ENCODE assay signal across 24 cellular contexts in genomic region chr13:95713651-95714050, GRCh38. TPM values are rescaled to one million over a fixed set of nuclear protein-coding genes. Genes with fewer than 3 reads are reported as not detected.
A peak's percentile ranks its signal among the peaks of the same experiment; 100 is the strongest.
DNase-seq lines count a peak whose midpoint lies in the region; ATAC-seq and TF ChIP-seq lines count a peak whose summit lies in the region.
"Had no signal": no experiment of that assay in that cellular context is flagged by ENCODE, and none has a peak within 500 bp of the region (broad histone marks: within the 10 kb centered on the region; RNA-seq: fewer than 3 reads in every experiment).

No MANE protein-coding gene starts in this region.

- in situ Hi-C loops in GM23248 (cut with MboI), result no loop called here

- no peak overlapping the region for H3K4me3 ChIP-seq in GM23248
- H3K4me3 ChIP-seq in PC-9, result no peak overlapping the region
- H3K4me3 ChIP-seq in fibroblast of lung (replicated peaks in 1 of 4; ENCODE audit: control extremely low read depth in 1 of 4, insufficient read depth in 1 of 4, low read depth in 3 of 4, low read length in 4 of 4), result no peak overlapping the region
- H3K4me3 ChIP-seq in skeletal muscle satellite cell (ENCODE audit: low read length), result no peak overlapping the region
- H3K4me3 ChIP-seq: BLaER1, neural progenitor cell, skin epidermis had no signal

- peaks cover 2 to 7% (median 4%) of the 10 kb centered on the region in 4 donors for H3K4me1 Mint-ChIP-seq in naive thymus-derived CD8-positive, alpha-beta T cell
- H3K4me1 Mint-ChIP-seq: neural progenitor cell had no signal

- H3K9me2 ChIP-seq in GM23248 (ENCODE audit: insufficient read depth) (no peaks in the 10 kb centered on the region), PC-9 (ENCODE audit: insufficient read depth) (no peaks in the 10 kb centered on the region)
- H3K9me2 ChIP-seq: SK-N-SH had no signal

- CTCF ChIA-PET in PC-9 (lab: Charles Lee), result no interaction called here

- peak overlapping the region; percentile 41 for H3K4me2 ChIP-seq in GM23248 (ENCODE audit: unreplicated experiment)
- H3K4me2 ChIP-seq in PC-9, result peak overlapping the region; percentile 47
- H3K4me2 ChIP-seq in fibroblast of lung (ENCODE audit: extremely low read depth, insufficient read depth, low read length), result no peak overlapping the region
- peak overlapping the region; percentile 19 for H3K4me2 ChIP-seq in skeletal muscle satellite cell (ENCODE audit: low read length)
- H3K4me2 ChIP-seq: BLaER1, neural progenitor cell, SK-N-SH had no signal

- no peaks in the 10 kb centered on the region for H3K27me3 Mint-ChIP-seq in naive thymus-derived CD8-positive, alpha-beta T cell

- peaks cover 0 to 8% (median 4%) of the 10 kb centered on the region in 9 donors for H3K9me3 Mint-ChIP-seq in naive thymus-derived CD8-positive, alpha-beta T cell

- H3K27ac Mint-ChIP-seq in naive thymus-derived CD8-positive, alpha-beta T cell, result no peak overlapping the region
- H3K27ac Mint-ChIP-seq: neural progenitor cell had no signal

- intact Hi-C loops in PC-9 (cut with micrococcal nuclease; ENCODE audit: unreplicated experiment), result loop anchor here (5.0 kb wide), 1 partner anchor 34 kb away; no protein-coding TSS in a partner anchor

- DNase-seq in GM23248, result peak; percentile 53
- peak in 1 of 2 experiments; percentile 53 for DNase-seq in PC-9
- DNase-seq in fibroblast of lung (ENCODE audit: low read depth in 2 of 2), result peak; percentile 13 to 18
- no peak for DNase-seq in naive thymus-derived CD8-positive, alpha-beta T cell
- DNase-seq: activated CD4-positive, alpha-beta T cell treated with anti-CD3 and anti-CD28 coated beads for 4 hours; activated naive CD4-positive, alpha-beta T cell treated with Interleukin-2 at 50 U/mL for 16 hours; activated T-cell treated with anti-CD3 and anti-CD28 coated beads, Interleukin-2, amount 50 U/mL, for 48 hours; amniotic stem cell; effector memory CD4-positive, alpha-beta T cell; kidney; NCI-H1092; NCI-H2029; NCI-H2227 treated with DMSO at 0.1 percent for 48 hours; NCI-H69; SK-N-SH; stimulated activated CD4-positive, alpha-beta T cell treated with anti-CD3 and anti-CD28 coated beads, Interleukin-2, amount 100 ng/mL, for 24 hours; T-helper 2 cell had no signal

- H3K79me2 ChIP-seq in GM23248 (ENCODE audit: insufficient read depth), result peaks cover 61% of the 10 kb centered on the region
- H3K79me2 ChIP-seq in PC-9 (ENCODE audit: low read depth), result 0 out of 2 replicates have a peak, but pooled peaks cover 11% of the 10 kb centered on the region
- peaks cover 3% of the 10 kb centered on the region for H3K79me2 ChIP-seq in fibroblast of lung (ENCODE audit: control insufficient read depth, insufficient read depth, low read length)

- H3K9me3 ChIP-seq in GM23248 (ENCODE audit: low read depth) (no peaks in the 10 kb centered on the region), PC-9 (ENCODE audit: insufficient read depth, low read depth) (peaks cover 13% of the 10 kb centered on the region), fibroblast of lung (ENCODE audit: control insufficient read depth, insufficient read depth, low read depth, low read length) (no peaks in the 10 kb centered on the region), skeletal muscle satellite cell (replicated peaks; ENCODE audit: low read length) (no peaks in the 10 kb centered on the region)
- H3K9me3 ChIP-seq: SK-N-SH had no signal

- H3K9ac ChIP-seq in GM23248 (no peak overlapping the region), fibroblast of lung (ENCODE audit: insufficient read depth, low read length) (no peak overlapping the region), skeletal muscle satellite cell (ENCODE audit: low read depth, low read length) (no peak overlapping the region)
- H3K9ac ChIP-seq: BLaER1, neural progenitor cell, SK-N-SH had no signal

- no TSS peak for BruUV-seq in PC-9 (replicated peaks; lab: Mats Ljungman, UMichigan)

- H2AFZ ChIP-seq in GM23248 (no peak overlapping the region), PC-9 (no peak overlapping the region), fibroblast of lung (ENCODE audit: low read length) (no peak overlapping the region)
- H2AFZ ChIP-seq: neural progenitor cell had no signal

- H3F3A ChIP-seq in GM23248 (ENCODE audit: insufficient read depth) (peaks cover 36% of the 10 kb centered on the region), PC-9 (ENCODE audit: insufficient read depth, low read depth) (peaks cover 40% of the 10 kb centered on the region)

- H3K36me3 Mint-ChIP-seq in naive thymus-derived CD8-positive, alpha-beta T cell, result peaks cover 30 to 74% (median 68%) of the 10 kb centered on the region in 3 donors

- WGBS in GM23248 (ENCODE audit: low coverage in 1 of 2, low lambda C conversion rate in 2 of 2, missing lambda C conversion rate in 2 of 2), 2 experiments, result 94% methylated on average over 3 of the region's 3 CpGs

- H3K36me3 ChIP-seq in GM23248 (ENCODE audit: low read depth) (peaks cover 19% of the 10 kb centered on the region), PC-9 (ENCODE audit: low read depth) (peaks cover 42% of the 10 kb centered on the region), fibroblast of lung (ENCODE audit: control insufficient read depth, insufficient read depth, low read length) (peaks cover 2% of the 10 kb centered on the region), skeletal muscle satellite cell (ENCODE audit: insufficient read depth, low read length) (peaks cover 15% of the 10 kb centered on the region)
- H3K36me3 ChIP-seq: neural progenitor cell had no signal

- peak overlapping the region; percentile 69 for H3K27ac ChIP-seq in GM23248
- peak overlapping the region; percentile 72 for H3K27ac ChIP-seq in PC-9
- H3K27ac ChIP-seq in fibroblast of lung (ENCODE audit: insufficient read depth, low read length), result no peak overlapping the region
- H3K27ac ChIP-seq: BLaER1, neural progenitor cell, RWPE1 had no signal

- no peaks in the 10 kb centered on the region for H4K20me1 ChIP-seq in GM23248 (ENCODE audit: insufficient read depth)
- no peaks in the 10 kb centered on the region for H4K20me1 ChIP-seq in PC-9 (ENCODE audit: insufficient read depth)
- H4K20me1 ChIP-seq in fibroblast of lung (ENCODE audit: control insufficient read depth, extremely low read depth, insufficient read depth, low read length), result no peaks in the 10 kb centered on the region

- POLR2A ChIA-PET in PC-9 (lab: Charles Lee; ENCODE audit: unreplicated experiment), result interaction anchor here (0.9 kb wide), 1 partner anchor 37 kb away, joined by 7 read pairs; no protein-coding TSS in a partner anchor
- POLR2A ChIA-PET in naive thymus-derived CD8-positive, alpha-beta T cell (lab: Charles Lee), result no interaction called here

- H3K27me3 ChIP-seq in GM23248 (replicated peaks; ENCODE audit: insufficient read depth) (no peaks in the 10 kb centered on the region), PC-9 (ENCODE audit: insufficient read depth, low read depth) (no peaks in the 10 kb centered on the region), fibroblast of lung (ENCODE audit: control insufficient read depth, insufficient read depth, low read length) (no peaks in the 10 kb centered on the region), skeletal muscle satellite cell (ENCODE audit: control insufficient read depth, insufficient read depth, low read length) (no peaks in the 10 kb centered on the region)
- H3K27me3 ChIP-seq: BLaER1, neural progenitor cell had no signal

- H3K4me3 Mint-ChIP-seq in naive thymus-derived CD8-positive, alpha-beta T cell, result no peak overlapping the region
- H3K4me3 Mint-ChIP-seq: neural progenitor cell had no signal

- H3K4me1 ChIP-seq in GM23248 (ENCODE audit: insufficient read depth) (peaks cover 32% of the 10 kb centered on the region), PC-9 (replicated peaks; ENCODE audit: insufficient read depth) (peaks cover 36% of the 10 kb centered on the region), fibroblast of lung (ENCODE audit: control insufficient read depth, extremely low read depth, insufficient read depth, low read length) (peaks cover 13% of the 10 kb centered on the region), skeletal muscle satellite cell (ENCODE audit: control insufficient read depth, insufficient read depth, low read length) (peaks cover 28% of the 10 kb centered on the region)
- H3K4me1 ChIP-seq: BLaER1, neural progenitor cell had no signal

- no peak for TF ChIP-seq CTCF in PC-9 (conservative IDR thresholded peaks at IDR 0.05)
- no peak for TF ChIP-seq CTCF in fibroblast of lung (conservative IDR thresholded peaks at IDR 0.05 in 1 of 2, IDR thresholded peaks at IDR 0.05 in 1 of 2; ENCODE audit: low read depth in 1 of 2, low read length in 2 of 2)

- ATAC-seq in GM19463 (IDR thresholded peaks at IDR 0.05; ENCODE audit: unreplicated experiment) (no peak), GM21619 (IDR thresholded peaks at IDR 0.05; ENCODE audit: unreplicated experiment) (no peak)
- no peak for ATAC-seq in naive thymus-derived CD8-positive, alpha-beta T cell

RNA-seq across cellular contexts. Expression of gene DNAJC3, which starts 36.7 kb away (rescaled TPM):
- total RNA-seq in GM23248 (2014; rRNA removed; shearing (Covaris generic)), result 42.1 and 42.4 TPM in 2 replicates
- polyA plus RNA-seq in GM23248 (2016; fragmentation: Nextera tagmentation; extraction: Ambion mirVana), result 39.1 and 39.5 TPM in 2 replicates
- total RNA-seq in PC-9 (2021), result 8.1 and 10.5 TPM in 2 replicates
- total RNA-seq in fibroblast of lung, result 55.5 and 56.2 TPM in 2 replicates
- 29.5 and 37.6 TPM in 2 replicates for polyA plus RNA-seq in fibroblast of lung
- 23.8 and 29.1 TPM in 2 replicates for polyA plus RNA-seq in fibroblast of lung (2012)
- 11.7 and 11.9 TPM in 2 replicates for polyA minus RNA-seq in fibroblast of lung (ENCODE audit: low replicate concordance)
- 50.5 and 51.0 TPM in 2 replicates for total RNA-seq in skeletal muscle satellite cell (2012; rRNA removed)
- 10 to 100 TPM; 17.4 to 18.5 TPM for total RNA-seq in naive thymus-derived CD8-positive, alpha-beta T cell
- polyA plus RNA-seq in naive thymus-derived CD8-positive, alpha-beta T cell, result 10 to 100 TPM; 11.3 to 17.0 (median 11.7) TPM

Comparison
In these comparisons a context has a peak if more than half of its experiments do, and no peak if none do; other contexts are left out.
1. DNase-seq: peak in GM23248 (single experiment) and fibroblast of lung (2 of 2); none in naive thymus-derived CD8-positive, alpha-beta T cell (0 of 10).